Comparison of ENCODE assay signal across 9 cellular contexts in the genomic region with DNA sequence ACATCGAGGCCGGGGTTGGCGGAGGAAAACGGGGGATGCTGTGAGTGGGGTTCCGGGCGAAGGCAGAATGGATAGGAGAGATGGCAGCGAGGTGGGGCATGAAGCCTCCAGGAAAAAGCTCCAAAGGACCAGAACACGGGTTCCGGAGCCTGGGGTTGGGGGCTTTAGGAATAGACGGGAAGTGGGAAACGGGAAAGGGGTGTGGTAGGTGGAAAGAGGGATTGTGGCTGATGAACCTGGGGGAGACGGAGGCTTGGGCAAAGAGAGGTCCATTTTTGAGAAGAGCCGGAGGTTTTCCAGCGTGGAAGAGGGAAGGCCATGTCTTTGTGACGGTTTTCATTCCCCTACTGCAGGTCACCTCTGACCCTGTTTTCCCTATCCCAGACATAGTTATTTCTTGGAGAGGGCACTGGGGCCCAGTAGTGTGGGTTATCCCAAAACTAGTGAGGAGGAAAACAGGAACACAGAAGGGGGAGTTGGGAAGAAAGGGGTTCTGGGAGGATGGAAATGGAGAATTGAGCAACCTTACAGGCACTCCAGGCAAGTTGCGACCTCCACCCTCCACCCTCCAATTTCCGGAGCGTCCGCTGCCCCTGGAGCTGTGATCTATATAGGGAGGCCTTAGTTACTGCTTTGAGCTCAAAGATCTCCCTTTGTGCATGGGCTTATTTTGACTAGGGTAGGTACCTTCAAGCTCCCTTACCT. TPM values are rescaled to one million over a fixed set of nuclear protein-coding genes. Genes with fewer than 3 reads are reported as not detected.
DNase-seq lines count a peak whose midpoint lies in the region; ATAC-seq and TF ChIP-seq lines count a peak whose summit lies in the region.
"Had no signal": no experiment of that assay in that cellular context is flagged by ENCODE, and none has a peak within 500 bp of the region (broad histone marks: within the 10 kb centered on the region; RNA-seq: fewer than 3 reads in every experiment).

No MANE protein-coding gene starts in this region.

- no peak for TF ChIP-seq CTCF in GM12865 (IDR thresholded peaks at IDR 0.05; ENCODE audit: insufficient read depth, low read depth, low read length, missing control alignments)
- no peak for TF ChIP-seq CTCF in fibroblast of lung (conservative IDR thresholded peaks at IDR 0.05 in 1 of 2, IDR thresholded peaks at IDR 0.05 in 1 of 2; ENCODE audit: low read depth in 1 of 2, low read length in 2 of 2)
- TF ChIP-seq CTCF in psoas muscle (IDR thresholded peaks at IDR 0.05) = no peak

- intact Hi-C loops in psoas muscle (cut with DNase I) = no loop called here

- H3K9me3 ChIP-seq in SJSA1 (replicated peaks) (no peaks in the 10 kb centered on the region), fibroblast of lung (ENCODE audit: control insufficient read depth, insufficient read depth, low read depth, low read length) (no peaks in the 10 kb centered on the region), psoas muscle (no peaks in the 10 kb centered on the region)

- H3K27me3 ChIP-seq in SJSA1 (replicated peaks) (no peaks in the 10 kb centered on the region), fibroblast of lung (ENCODE audit: control insufficient read depth, insufficient read depth, low read length) (no peaks in the 10 kb centered on the region), psoas muscle (ENCODE audit: insufficient read depth in 3 of 3, low read length in 2 of 3) (no peaks in the 10 kb centered on the region)

- no peak for DNase-seq in GM12865 (ENCODE audit: low read depth)
- no peak for DNase-seq in SJSA1 (ENCODE audit: low read depth in 1 of 2, low spot score in 2 of 2)
- DNase-seq in fibroblast of lung (ENCODE audit: low read depth in 2 of 2) = no peak
- no peak for DNase-seq in psoas muscle
- DNase-seq in T1000 (lab: John Stamatoyannopoulos, UW) = no peak
- DNase-seq in G401 (ENCODE audit: low spot score) = no peak

- peaks cover 49% of the 10 kb centered on the region for H3K4me1 ChIP-seq in SJSA1 (replicated peaks)
- peaks cover 34% of the 10 kb centered on the region for H3K4me1 ChIP-seq in fibroblast of lung (ENCODE audit: control insufficient read depth, extremely low read depth, insufficient read depth, low read length)
- peaks cover 50% of the 10 kb centered on the region for H3K4me1 ChIP-seq in psoas muscle

- in situ Hi-C loops in G401 (cut with HindIII; ENCODE audit: low sequenced_read_pairs) = no loop called here

- ATAC-seq in psoas muscle = no peak
- ATAC-seq in HG02678 (IDR thresholded peaks at IDR 0.05; ENCODE audit: unreplicated experiment) = no peak
- no peak for ATAC-seq in GM21360 (IDR thresholded peaks at IDR 0.05; ENCODE audit: unreplicated experiment)

- peak overlapping the region; percentile 75 for H3K4me3 ChIP-seq in GM12865 (ENCODE audit: low read depth, low read length)
- H3K4me3 ChIP-seq in SJSA1 = peak overlapping the region; percentile 64
- peak overlapping the region; percentile 70 to 95 (median 88) for H3K4me3 ChIP-seq in fibroblast of lung (replicated peaks in 1 of 4; ENCODE audit: control extremely low read depth in 1 of 4, insufficient read depth in 1 of 4, low read depth in 3 of 4, low read length in 4 of 4)
- H3K4me3 ChIP-seq in psoas muscle = peak overlapping the region; percentile 85

- H3K36me3 ChIP-seq in SJSA1 (peaks cover 42% of the 10 kb centered on the region), fibroblast of lung (ENCODE audit: control insufficient read depth, insufficient read depth, low read length) (no peaks in the 10 kb centered on the region), psoas muscle (ENCODE audit: insufficient read depth in 1 of 2, low read depth in 1 of 2) (peaks cover 0 to 10% of the 10 kb centered on the region in 2 donors)

- no peaks in the 10 kb centered on the region for H4K20me1 ChIP-seq in fibroblast of lung (ENCODE audit: control insufficient read depth, extremely low read depth, insufficient read depth, low read length)

- H3K9ac ChIP-seq in fibroblast of lung (ENCODE audit: insufficient read depth, low read length) = peak overlapping the region; percentile 71

- WGBS in psoas muscle, 3 donors = 20 to 24% (median 21%) methylated on average over 19 of the region's 19 CpGs

- H3K27ac ChIP-seq in SJSA1 = no peak overlapping the region
- peak overlapping the region; percentile 54 for H3K27ac ChIP-seq in fibroblast of lung (ENCODE audit: insufficient read depth, low read length)
- H3K27ac ChIP-seq in psoas muscle = peak overlapping the region; percentile 84

- no peak overlapping the region for H2AFZ ChIP-seq in fibroblast of lung (ENCODE audit: low read length)

- H3K79me2 ChIP-seq in fibroblast of lung (ENCODE audit: control insufficient read depth, insufficient read depth, low read length) = peaks cover 58% of the 10 kb centered on the region

- H3K4me2 ChIP-seq in fibroblast of lung (ENCODE audit: extremely low read depth, insufficient read depth, low read length) = peak overlapping the region; percentile 97

RNA-seq across cellular contexts. Expression of a gene that starts 1.1 kb away (rescaled TPM):
- 6.0 and 7.2 TPM in 2 replicates for total RNA-seq in SJSA1 (2014; rRNA removed; shearing (Covaris generic))
- total RNA-seq in fibroblast of lung (8.2 and 21.5 TPM in 2 replicates), psoas muscle (10 to 100 TPM; 43.3 to 55.8 (median 50.9) TPM)
- polyA plus RNA-seq in fibroblast of lung (9.4 and 14.5 TPM in 2 replicates), psoas muscle (10 to 100 TPM; 24.9 to 46.0 (median 33.7) TPM)
- 65.1 and 76.2 TPM in 2 replicates for polyA plus RNA-seq in fibroblast of lung (2012)
- polyA minus RNA-seq in fibroblast of lung (ENCODE audit: low replicate concordance) = 192 and 200 TPM in 2 replicates
- total RNA-seq in G401 (2014; rRNA removed; shearing (Covaris generic)) = 2.2 and 6.2 TPM in 2 replicates

RNA-seq across cellular contexts. Expression of a gene that starts 14.5 kb away (rescaled TPM):
- total RNA-seq in SJSA1 (2014; rRNA removed; shearing (Covaris generic)) = 5.3 and 7.1 TPM in 2 replicates
- total RNA-seq in fibroblast of lung (20.3 TPM in 2 replicates), psoas muscle (1 to 10 TPM; 2.0 to 4.6 (median 2.3) TPM)
- polyA plus RNA-seq in fibroblast of lung (29.4 and 43.0 TPM in 2 replicates), psoas muscle (1 to 10 TPM; 1.4 to 2.0 (median 1.8) TPM)
- 29.0 and 41.2 TPM in 2 replicates for polyA plus RNA-seq in fibroblast of lung (2012)
- polyA minus RNA-seq in fibroblast of lung (ENCODE audit: low replicate concordance) = 40.4 and 68.7 TPM in 2 replicates
- total RNA-seq in G401 (2014; rRNA removed; shearing (Covaris generic)) = 3.3 and 13.2 TPM in 2 replicates

RNA-seq across cellular contexts. Expression of a gene that starts 14.8 kb away (rescaled TPM):
- total RNA-seq in SJSA1 (2014; rRNA removed; shearing (Covaris generic)) = not detected in 2 replicates
- total RNA-seq in fibroblast of lung (not detected in 2 replicates), psoas muscle (not detected)
- polyA plus RNA-seq in fibroblast of lung (not detected in 2 replicates), psoas muscle (not detected)
- polyA plus RNA-seq in fibroblast of lung (2012) = not detected in 2 replicates
- polyA minus RNA-seq in fibroblast of lung (ENCODE audit: low replicate concordance) = not detected in 2 replicates
- not detected in 2 replicates for total RNA-seq in G401 (2014; rRNA removed; shearing (Covaris generic))
- total RNA-seq: renal cortical epithelial cell had no signal

RNA-seq across cellular contexts. Expression of a gene that starts 15.0 kb away (rescaled TPM):
- 331 and 408 TPM in 2 replicates for total RNA-seq in SJSA1 (2014; rRNA removed; shearing (Covaris generic))
- total RNA-seq in fibroblast of lung (107 and 177 TPM in 2 replicates), psoas muscle (100 to 1,000 TPM in 2 of 4 donors, 10 to 100 TPM in 2; 80.4 to 110 (median 95.6) TPM)
- polyA plus RNA-seq in fibroblast of lung (172 and 220 TPM in 2 replicates), psoas muscle (100 to 1,000 TPM; 223 to 269 (median 247) TPM)
- 181 and 214 TPM in 2 replicates for polyA plus RNA-seq in fibroblast of lung (2012)
- 60.1 and 67.8 TPM in 2 replicates for polyA minus RNA-seq in fibroblast of lung (ENCODE audit: low replicate concordance)
- 88.1 and 132 TPM in 2 replicates for total RNA-seq in G401 (2014; rRNA removed; shearing (Covaris generic))

RNA-seq across cellular contexts. Expression of a gene that starts 22.3 kb away (rescaled TPM):
- total RNA-seq in SJSA1 (2014; rRNA removed; shearing (Covaris generic)) = not detected in 2 replicates
- total RNA-seq in fibroblast of lung = 0.26 TPM in 1 of 2 replicates, not detected in the other
- polyA plus RNA-seq in fibroblast of lung = 0.06 TPM in 1 of 2 replicates, not detected in the other
- polyA plus RNA-seq in fibroblast of lung (2012) = not detected in 2 replicates
- 0.79 TPM in 1 of 2 replicates, not detected in the other for polyA minus RNA-seq in fibroblast of lung (ENCODE audit: low replicate concordance)
- 1 to 10 TPM; 3.6 to 7.6 (median 4.6) TPM for total RNA-seq in psoas muscle
- 1 to 10 TPM; 1.3 to 2.6 (median 2.1) TPM for polyA plus RNA-seq in psoas muscle
- total RNA-seq in G401 (2014; rRNA removed; shearing (Covaris generic)) = 12.1 and 16.6 TPM in 2 replicates
